In the genomic region with DNA sequence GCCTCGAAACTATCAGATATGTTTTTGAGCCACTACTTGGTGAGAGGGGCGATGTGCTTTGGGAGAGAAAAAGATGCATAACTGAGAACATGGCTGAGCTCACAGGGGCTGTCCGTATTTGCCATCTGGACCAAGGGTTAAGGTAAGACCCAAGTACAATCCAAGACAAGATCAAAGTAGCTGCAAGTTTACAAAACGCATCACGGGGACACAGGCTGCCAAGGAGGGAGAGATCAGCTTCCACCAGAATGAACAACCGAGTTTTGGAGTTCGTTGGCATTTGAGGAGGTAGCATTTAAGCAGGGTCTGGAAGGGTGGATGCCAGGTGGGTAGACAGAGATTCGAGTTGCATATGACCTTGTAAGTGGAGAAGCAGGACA, we compare ENCODE assay signal across 8 cellular contexts. TPM values are rescaled to one million over a fixed set of nuclear protein-coding genes. Genes with fewer than 3 reads are reported as not detected.
DNase-seq lines count a peak whose midpoint lies in the region; ATAC-seq and TF ChIP-seq lines count a peak whose summit lies in the region.

No MANE protein-coding gene starts in this region.

- H3K4me1 ChIP-seq in left lung, result peaks cover 9 to 36% of the 10 kb centered on the region in 2 donors
- H3K4me1 ChIP-seq in testis, result peaks cover 10% of the 10 kb centered on the region

- H3K9me3 ChIP-seq in left lung (no peaks in the 10 kb centered on the region), testis (no peaks in the 10 kb centered on the region)

- no peak for TF ChIP-seq POLR2A in testis (IDR thresholded peaks at IDR 0.05)

- H3K4me1 Mint-ChIP-seq in activated CD4-positive, alpha-beta T cell treated with anti-CD3 and anti-CD28 coated beads for 36 hours, result peaks cover 51% of the 10 kb centered on the region

- POLR2A ChIA-PET in activated CD4-positive, alpha-beta T cell treated with anti-CD3 and anti-CD28 coated beads for 36 hours (lab: Charles Lee), result interaction anchor here (0.9 to 1.8 kb wide), 6 partner anchors 11 to 103 kb away, joined by 3 to 6 read pairs (median 4); no protein-coding TSS in a partner anchor

- H3K4me3 ChIP-seq in left lung (peak overlapping the region; percentile 70 to 81), testis (peak overlapping the region; percentile 75)

- ATAC-seq in activated CD4-positive, alpha-beta T cell treated with anti-CD3 and anti-CD28 coated beads for 36 hours, result no peak
- ATAC-seq in left lung (no peak), GM21717 (IDR thresholded peaks at IDR 0.05; ENCODE audit: unreplicated experiment) (no peak)

- peak overlapping the region; percentile 38 for H3K27ac ChIP-seq in angular gyrus (ENCODE audit: low read depth, low read length)
- peak overlapping the region; percentile 92 to 93 for H3K27ac ChIP-seq in left lung
- H3K27ac ChIP-seq in testis, result peak overlapping the region in 1 of 2 donors; percentile 96

- H3K36me3 Mint-ChIP-seq in activated CD4-positive, alpha-beta T cell treated with anti-CD3 and anti-CD28 coated beads for 36 hours (ENCODE audit: low read depth), result peaks cover 26% of the 10 kb centered on the region

- WGBS in testis, 2 donors, result 29 to 32% methylated on average over 8 of the region's 8 CpGs

- CTCF ChIA-PET in activated CD4-positive, alpha-beta T cell treated with anti-CD3 and anti-CD28 coated beads for 36 hours (lab: Charles Lee), result interaction anchor here (0.5 to 8.7 kb wide), 28 partner anchors 10 to 338 kb away, joined by 3 to 171 read pairs (median 5); a partner anchor contains a TSS

- H3K27me3 Mint-ChIP-seq in activated CD4-positive, alpha-beta T cell treated with anti-CD3 and anti-CD28 coated beads for 36 hours, result no peaks in the 10 kb centered on the region

- intact Hi-C loops in activated CD4-positive, alpha-beta T cell treated with anti-CD3 and anti-CD28 coated beads for 36 hours (cut with DNase I, micrococcal nuclease), result loop anchor here (1.0 to 10.0 kb wide), 5 partner anchors 53 to 658 kb away; a partner anchor contains a TSS
- intact Hi-C loops in left lung (cut with DNase I) (loop anchor here (5.0 to 10.0 kb wide), 2 partner anchors 308 to 316 kb away; no protein-coding TSS in a partner anchor), testis (cut with DNase I; ENCODE audit: low total_unique reads) (loop anchor here (5.0 to 10.0 kb wide), 3 partner anchors 96 to 313 kb away; no protein-coding TSS in a partner anchor)

- no peak for TF ChIP-seq CTCF in left lung (IDR thresholded peaks at IDR 0.05)
- TF ChIP-seq CTCF in testis (IDR thresholded peaks at IDR 0.05), result no peak

- no peak for DNase-seq in activated CD4-positive, alpha-beta T cell treated with anti-CD3 and anti-CD28 coated beads for 36 hours
- DNase-seq in activated CD4-positive, alpha-beta T cell treated with anti-CD3 and anti-CD28 coated beads for 4 hours, result no peak
- DNase-seq in left lung (no peak), testis (no peak), GM19240 (ENCODE audit: insufficient read length, low spot score) (no peak), iPS-NIHi7 (ENCODE audit: extremely low spot score) (no peak)

- H3K9me3 Mint-ChIP-seq in activated CD4-positive, alpha-beta T cell treated with anti-CD3 and anti-CD28 coated beads for 36 hours (ENCODE audit: low read depth), result peaks cover 3% of the 10 kb centered on the region

- H3K36me3 ChIP-seq in left lung (no peaks in the 10 kb centered on the region), testis (ENCODE audit: low read depth, missing control alignments) (no peaks in the 10 kb centered on the region)

- peak overlapping the region; percentile 83 for H3K4me3 Mint-ChIP-seq in activated CD4-positive, alpha-beta T cell treated with anti-CD3 and anti-CD28 coated beads for 36 hours

- H3K27me3 ChIP-seq in left lung (no peaks in the 10 kb centered on the region), testis (no peaks in the 10 kb centered on the region)

- H3K27ac Mint-ChIP-seq in activated CD4-positive, alpha-beta T cell treated with anti-CD3 and anti-CD28 coated beads for 36 hours, result peak overlapping the region; percentile 93

RNA-seq across cellular contexts. Expression of a gene that starts 2.2 kb away (rescaled TPM):
- 10 to 100 TPM; 41.6 to 56.3 TPM for total RNA-seq in activated CD4-positive, alpha-beta T cell treated with anti-CD3 and anti-CD28 coated beads for 36 hours
- 10 to 100 TPM; 13.7 to 21.9 TPM for total RNA-seq in left lung
- total RNA-seq in testis, result 10 to 100 TPM in 1 of 2 donors, 1 to 10 TPM in 1; 8.3 to 12.2 TPM
- 12.8 TPM for polyA plus RNA-seq in testis (ENCODE audit: insufficient read depth, low read depth, low replicate concordance)

RNA-seq across cellular contexts. Expression of a gene that starts 12.9 kb away (rescaled TPM):
- 100 to 1,000 TPM; 100 to 101 TPM for total RNA-seq in activated CD4-positive, alpha-beta T cell treated with anti-CD3 and anti-CD28 coated beads for 36 hours
- total RNA-seq in left lung (10 to 100 TPM; 40.0 to 56.6 TPM), testis (10 to 100 TPM; 32.8 to 46.3 TPM)
- 71.2 TPM for polyA plus RNA-seq in testis (ENCODE audit: insufficient read depth, low read depth, low replicate concordance)
